ENCODE assay signal across 15 cellular contexts in the genomic region with DNA sequence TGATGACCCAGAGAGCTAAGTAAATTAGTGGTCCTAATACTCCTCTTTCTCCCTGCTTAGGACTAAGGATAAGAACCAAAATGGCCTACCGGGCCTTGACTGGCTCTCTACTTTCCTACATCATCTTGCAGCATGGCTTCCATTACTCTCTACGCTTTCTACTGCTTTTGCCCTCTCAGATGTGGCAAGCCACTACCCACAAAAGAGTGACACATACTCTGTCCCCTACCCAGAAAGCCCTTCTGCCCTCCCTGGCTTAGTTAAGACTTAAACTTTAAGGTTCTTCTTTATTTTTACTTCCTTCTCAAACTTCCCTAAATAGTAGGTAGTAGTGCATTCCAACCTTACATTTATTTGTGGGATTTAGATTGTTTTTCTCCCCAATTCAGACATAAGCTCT.
"Had no signal": no experiment of that assay in that cellular context is flagged by ENCODE, and none has a peak within 500 bp of the region (broad histone marks: within the 10 kb centered on the region; RNA-seq: fewer than 3 reads in every experiment).

No MANE protein-coding gene starts in this region.

- ATAC-seq: activated T-cell treated with anti-CD3 and anti-CD28 coated beads, Interleukin-2, amount 50 U/mL, for 4 hours; effector memory CD8-positive, alpha-beta T cell; left ventricle myocardium superior; mucosa of descending colon; naive thymus-derived CD8-positive, alpha-beta T cell had no signal

- H3K27ac ChIP-seq: neutrophil had no signal

- DNase-seq: activated CD4-positive, alpha-beta T cell treated with anti-CD3 and anti-CD28 coated beads, Interleukin-2, amount 50 U/mL, for 4 hours; activated gamma-delta T cell; activated naive CD8-positive, alpha-beta T cell treated with anti-CD3 and anti-CD28 coated beads, Interleukin-2, amount 10 ng/mL, durations not matched to agents 7 days and 5 days; activated T-cell treated with anti-CD3 and anti-CD28 coated beads, Interleukin-2, amount 50 U/mL, for 4 hours; anterior cingulate cortex; dermis blood vessel endothelial cell; effector memory CD8-positive, alpha-beta T cell; foreskin melanocyte; left ventricle myocardium superior; mucosa of descending colon; naive thymus-derived CD8-positive, alpha-beta T cell; stimulated activated CD4-positive, alpha-beta T cell treated with anti-CD3 and anti-CD28 coated beads, Interleukin-4, amount 100 ng/mL, for 1 hour; stimulated activated naive CD4-positive, alpha-beta T cell; trophoblast cell had no signal

- H3K4me3 ChIP-seq: mucosa of descending colon had no signal

- H3K27me3 ChIP-seq: neutrophil had no signal
